Comparison of ENCODE assay signal across 7 cellular contexts in genomic region chr1:42777860-42778259, GRCh38. TPM values are rescaled to one million over a fixed set of nuclear protein-coding genes. Genes with fewer than 3 reads are reported as not detected.
A peak's percentile ranks its signal among the peaks of the same experiment; 100 is the strongest.
DNase-seq lines count a peak whose midpoint lies in the region; ATAC-seq and TF ChIP-seq lines count a peak whose summit lies in the region.

No MANE protein-coding gene starts in this region.

- ATAC-seq in HG02678 (IDR thresholded peaks at IDR 0.05; ENCODE audit: unreplicated experiment) (no peak), GM21825 (IDR thresholded peaks at IDR 0.05; ENCODE audit: unreplicated experiment) (no peak)

- H2AFZ ChIP-seq in mesenchymal stem cell (ENCODE audit: low read depth, low read length) = no peak overlapping the region

- no peak overlapping the region for H2BK5ac ChIP-seq in mesenchymal stem cell (ENCODE audit: low read depth, low read length, poor library complexity, severe bottlenecking)

- peaks cover 15% of the 10 kb centered on the region for H3K79me1 ChIP-seq in mesenchymal stem cell (replicated peaks; ENCODE audit: low read length, poor library complexity, severe bottlenecking)

- peak; percentile 40 for DNase-seq in DMS153 treated with DMSO at 0.1 percent for 48 hours (lab: John Stamatoyannopoulos, UW; ENCODE audit: unreplicated experiment)
- peak; percentile 35 for DNase-seq in RPMI8226
- peak; percentile 71 for DNase-seq in dermis blood vessel endothelial cell
- peak; percentile 47 for DNase-seq in mesenchymal stem cell

- no peak overlapping the region for H3K4me2 ChIP-seq in mesenchymal stem cell (ENCODE audit: low read length, poor library complexity, severe bottlenecking)

- H3K9ac ChIP-seq in mesenchymal stem cell (ENCODE audit: low read length) = no peak overlapping the region

- H3K27me3 ChIP-seq in mesenchymal stem cell (ENCODE audit: control insufficient read depth in 1 of 2, insufficient read depth in 1 of 2, low read length in 2 of 2) = no peaks in the 10 kb centered on the region

- H2BK120ac ChIP-seq in mesenchymal stem cell (ENCODE audit: low read depth, low read length) = no peak overlapping the region

- H3K27ac ChIP-seq in HEK293 (ENCODE audit: extremely low read depth, low read depth, low read length) = no peak overlapping the region
- no peak overlapping the region for H3K27ac ChIP-seq in mesenchymal stem cell (ENCODE audit: low read length, poor library complexity, severe bottlenecking)

- CTCF ChIA-PET in HEK293 (lab: Yijun Ruan, JAX) = interaction anchor here (0.6 to 5.0 kb wide), 22 partner anchors 10 to 298 kb away, joined by 3 to 79 read pairs (median 6); partner anchors contain the start of genes C1orf50 and P3H1

- H4K91ac ChIP-seq in mesenchymal stem cell (ENCODE audit: low read length) = no peak overlapping the region

- H3K9me3 ChIP-seq in HEK293 (ENCODE audit: control insufficient read depth, insufficient read depth, low read depth, low read length) (no peaks in the 10 kb centered on the region), mesenchymal stem cell (ENCODE audit: control insufficient read depth, low read length) (no peaks in the 10 kb centered on the region)

- no peaks in the 10 kb centered on the region for H3K4me1 ChIP-seq in HEK293 (ENCODE audit: control insufficient read depth, insufficient read depth, low read length)
- no peaks in the 10 kb centered on the region for H3K4me1 ChIP-seq in mesenchymal stem cell (ENCODE audit: control insufficient read depth, insufficient read depth, low read depth, low read length)

- no peak overlapping the region for H2BK15ac ChIP-seq in mesenchymal stem cell (ENCODE audit: low read depth, poor library complexity, severe bottlenecking)

- H4K8ac ChIP-seq in mesenchymal stem cell (ENCODE audit: low read length) = no peak overlapping the region

- POLR2A ChIA-PET in HEK293 (lab: Yijun Ruan, JAX) = interaction anchor here (1.4 kb wide), 1 partner anchor 11 kb away, joined by 6 read pairs; the partner anchor contains the start of genes C1orf50 and P3H1

- H3K14ac ChIP-seq in mesenchymal stem cell (ENCODE audit: low read length in 2 of 2) = no peak overlapping the region

- no peak overlapping the region for H2BK12ac ChIP-seq in mesenchymal stem cell (ENCODE audit: low read length in 2 of 2)

- H3K36me3 ChIP-seq in HEK293 (ENCODE audit: control insufficient read depth in 2 of 2, insufficient read depth in 1 of 2, low read length in 2 of 2) = peaks cover 11 to 93% of the 10 kb centered on the region in 2 experiments; a peak in 2 of 3 replicates
- H3K36me3 ChIP-seq in mesenchymal stem cell (ENCODE audit: control insufficient read depth in 1 of 2, insufficient read depth in 2 of 2, low read depth in 1 of 2, low read length in 2 of 2) = peaks cover 21 to 78% of the 10 kb centered on the region in 2 experiments

- no peak overlapping the region for H3K4ac ChIP-seq in mesenchymal stem cell (ENCODE audit: low read depth in 1 of 2, low read length in 2 of 2)

- no peak overlapping the region for H3K18ac ChIP-seq in mesenchymal stem cell (ENCODE audit: low read depth in 1 of 2, low read length in 2 of 2)

- no peak overlapping the region for H3K4me3 ChIP-seq in HEK293 (ENCODE audit: low read depth, low read length)
- no peak overlapping the region for H3K4me3 ChIP-seq in mesenchymal stem cell (ENCODE audit: insufficient read depth in 1 of 2, low read depth in 1 of 2, low read length in 2 of 2)

- H3K23ac ChIP-seq in mesenchymal stem cell (ENCODE audit: low read length in 2 of 2) = no peak overlapping the region

- H2AK5ac ChIP-seq in mesenchymal stem cell (ENCODE audit: low read length, severe bottlenecking) = no peak overlapping the region

- peak; percentile 64 for TF ChIP-seq CTCF in HEK293 (tag by site-specific recombination; IDR thresholded peaks at IDR 0.05)

TF ChIP-seq in HEK293, 187 proteins besides CTCF, POLR2A, EP300 and RAD21 (continues in another document):
- TF ChIP-seq ZNF561 (tag by site-specific recombination; IDR thresholded peaks at IDR 0.05; ENCODE audit: borderline replicate concordance) = no peak
- no peak for TF ChIP-seq ATF2 (tag by site-specific recombination; IDR thresholded peaks at IDR 0.05; ENCODE audit: low read depth)
- TF ChIP-seq ZNF223 (tag by site-specific recombination; IDR thresholded peaks at IDR 0.05) = no peak
- no peak for TF ChIP-seq ZBTB26 (tag by site-specific recombination; optimal IDR thresholded peaks at IDR 0.05)
- peak; percentile 62 for TF ChIP-seq ZNF654 (tag by site-specific recombination; IDR thresholded peaks at IDR 0.05; ENCODE audit: low read depth)
- no peak for TF ChIP-seq GFI1B (tag by site-specific recombination; IDR thresholded peaks at IDR 0.05)
- no peak for TF ChIP-seq ZBTB44 (tag by site-specific recombination; IDR thresholded peaks at IDR 0.05)
- peak; percentile 44; the same call in 1 of the 2 replicates for TF ChIP-seq PRDM4 (tag by site-specific recombination; IDR thresholded peaks at IDR 0.05)

RNA-seq across cellular contexts. Expression of gene TMEM269, which starts 6.9 kb away (rescaled TPM):
- not detected in 2 replicates for total RNA-seq in dermis blood vessel endothelial cell
- 0.04 TPM for polyA plus RNA-seq in mesenchymal stem cell (2013, experiment 1 of 2)
- polyA plus RNA-seq in mesenchymal stem cell (2013, experiment 2 of 2) = 0.07 TPM

RNA-seq across cellular contexts. Expression of gene C1orf50, which starts 10.8 kb away (rescaled TPM):
- total RNA-seq in dermis blood vessel endothelial cell = 4.0 and 11.9 TPM in 2 replicates
- 2.2 TPM for polyA plus RNA-seq in mesenchymal stem cell (2013, experiment 1 of 2)
- 2.5 TPM for polyA plus RNA-seq in mesenchymal stem cell (2013, experiment 2 of 2)

RNA-seq across cellular contexts. Expression of gene P3H1, which starts 11.0 kb away (rescaled TPM):
- total RNA-seq in dermis blood vessel endothelial cell = 111 and 217 TPM in 2 replicates
- polyA plus RNA-seq in mesenchymal stem cell (2013, experiment 1 of 2) = 213 TPM
- polyA plus RNA-seq in mesenchymal stem cell (2013, experiment 2 of 2) = 209 TPM

RNA-seq across cellular contexts. Expression of gene CLDN19, which starts 37.8 kb away (rescaled TPM):
- 0.05 TPM in 1 of 2 replicates, not detected in the other for total RNA-seq in dermis blood vessel endothelial cell
- polyA plus RNA-seq in mesenchymal stem cell (2013, experiment 1 of 2) = 0.03 TPM
- not detected for polyA plus RNA-seq in mesenchymal stem cell (2013, experiment 2 of 2)

RNA-seq across cellular contexts. Expression of gene ERMAP, which starts 39.1 kb away (rescaled TPM):
- total RNA-seq in dermis blood vessel endothelial cell = 8.8 and 9.7 TPM in 2 replicates
- 7.8 TPM for polyA plus RNA-seq in mesenchymal stem cell (2013, experiment 1 of 2)
- polyA plus RNA-seq in mesenchymal stem cell (2013, experiment 2 of 2) = 7.6 TPM
